ENCODE assay signal across 16 cellular contexts in genomic region chr11:74538680-74539079, GRCh38. TPM values are rescaled to one million over a fixed set of nuclear protein-coding genes. Genes with fewer than 3 reads are reported as not detected.
DNase-seq lines count a peak whose midpoint lies in the region; ATAC-seq and TF ChIP-seq lines count a peak whose summit lies in the region.
"Had no signal": no experiment of that assay in that cellular context is flagged by ENCODE, and none has a peak within 500 bp of the region (broad histone marks: within the 10 kb centered on the region; RNA-seq: fewer than 3 reads in every experiment).

No MANE protein-coding gene starts in this region.

- H3K14ac ChIP-seq in trophoblast cell (ENCODE audit: low read length): no peak overlapping the region

- H3K23ac ChIP-seq in trophoblast cell (ENCODE audit: low read length): no peak overlapping the region

- H3K18ac ChIP-seq in trophoblast cell (ENCODE audit: low read length): no peak overlapping the region

- H3K9ac ChIP-seq in SK-N-MC (ENCODE audit: insufficient read length) (peak overlapping the region; percentile 1), trophoblast cell (ENCODE audit: low read length) (no peak overlapping the region)
- H3K9ac ChIP-seq: BLaER1 treated with 17β-estradiol and CSF1 and Interleukin-3, amounts not matched to agents 10 nM and 100 nM had no signal

- no peak for TF ChIP-seq CTCF in esophagus squamous epithelium (IDR thresholded peaks at IDR 0.05)
- TF ChIP-seq CTCF in CD4-positive, alpha-beta T cell (IDR thresholded peaks at IDR 0.05): no peak

- H3K9me3 ChIP-seq in SK-N-MC (ENCODE audit: low read depth, low read length): no peaks in the 10 kb centered on the region; the same call in 1 of the 2 replicates
- no peaks in the 10 kb centered on the region for H3K9me3 ChIP-seq in esophagus squamous epithelium
- peaks cover 22% of the 10 kb centered on the region for H3K9me3 ChIP-seq in trophoblast cell (ENCODE audit: insufficient read depth, low read depth, low read length)
- H3K9me3 ChIP-seq in CD4-positive, alpha-beta T cell (ENCODE audit: control insufficient read depth, low read length): peaks cover 3% of the 10 kb centered on the region
- H3K9me3 ChIP-seq: SJSA1 had no signal

- H4K91ac ChIP-seq in trophoblast cell (ENCODE audit: low read depth, low read length): no peak overlapping the region

- H3K4me2 ChIP-seq in trophoblast cell (ENCODE audit: low read length): no peak overlapping the region
- H3K4me2 ChIP-seq: BLaER1 treated with 17β-estradiol and CSF1 and Interleukin-3, amounts not matched to agents 10 nM and 100 nM had no signal

- H3K4ac ChIP-seq in trophoblast cell (ENCODE audit: low read depth, low read length): no peak overlapping the region

- H2BK5ac ChIP-seq in trophoblast cell (ENCODE audit: low read depth, low read length, poor library complexity): peak overlapping the region; percentile 13

- H3K27ac Mint-ChIP-seq in activated T-cell treated with anti-CD3 and anti-CD28 coated beads, Interleukin-2, amount 50 U/mL, for 24 hours: no peak overlapping the region
- no peak overlapping the region for H3K27ac Mint-ChIP-seq in CD4-positive, alpha-beta T cell

- POLR2A ChIA-PET in CD4-positive, alpha-beta T cell (lab: Charles Lee): no interaction called here

- H3K4me3 ChIP-seq in SK-N-MC (peak overlapping the region; percentile 47), esophagus squamous epithelium (no peak overlapping the region), trophoblast cell (ENCODE audit: low read depth, low read length) (no peak overlapping the region)
- H3K4me3 ChIP-seq: BLaER1 treated with 17β-estradiol and CSF1 and Interleukin-3, amounts not matched to agents 10 nM and 100 nM; SJSA1 had no signal

- H3K79me1 ChIP-seq in trophoblast cell (ENCODE audit: low read length): peaks cover 30% of the 10 kb centered on the region

- ATAC-seq in CD4-positive, alpha-beta T cell (ENCODE audit: poor library complexity): no peak

- H2AFZ ChIP-seq in trophoblast cell (ENCODE audit: insufficient read depth, low read length, poor library complexity): no peak overlapping the region

- H2AK5ac ChIP-seq in trophoblast cell (ENCODE audit: low read length): no peak overlapping the region

- no peaks in the 10 kb centered on the region for H3K36me3 Mint-ChIP-seq in activated T-cell treated with anti-CD3 and anti-CD28 coated beads, Interleukin-2, amount 50 U/mL, for 24 hours (ENCODE audit: low read depth)
- H3K36me3 Mint-ChIP-seq in CD4-positive, alpha-beta T cell (ENCODE audit: low read depth): no peaks in the 10 kb centered on the region

- H3K79me2 ChIP-seq in trophoblast cell (ENCODE audit: control insufficient read depth, insufficient read depth, low read length, poor library complexity): peaks cover 2% of the 10 kb centered on the region

- no peak overlapping the region for H4K8ac ChIP-seq in trophoblast cell (ENCODE audit: low read depth, low read length)

- no peak for TF ChIP-seq POLR2A in esophagus squamous epithelium (IDR thresholded peaks at IDR 0.05)

- no peak overlapping the region for H2BK120ac ChIP-seq in trophoblast cell (ENCODE audit: insufficient read depth, low read length, poor library complexity)

- peak overlapping the region; percentile 96 for H3K27ac ChIP-seq in SK-N-MC
- peak overlapping the region in 3 of 4 donors; percentile 63 to 81 (median 69) for H3K27ac ChIP-seq in esophagus squamous epithelium
- peak overlapping the region; percentile 57 for H3K27ac ChIP-seq in trophoblast cell (ENCODE audit: low read depth, low read length)
- no peak overlapping the region for H3K27ac ChIP-seq in CD4-positive, alpha-beta T cell (ENCODE audit: low read depth, low read length)
- H3K27ac ChIP-seq: BLaER1 treated with 17β-estradiol and CSF1 and Interleukin-3, amounts not matched to agents 10 nM and 100 nM; SJSA1 had no signal

- intact Hi-C loops in esophagus squamous epithelium (cut with DNase I): no loop called here
- intact Hi-C loops in CD4-positive, alpha-beta T cell (cut with DNase I, micrococcal nuclease): no loop called here

- no peak overlapping the region for H4K12ac ChIP-seq in trophoblast cell (ENCODE audit: low read depth, low read length)

- no peak overlapping the region for H2BK12ac ChIP-seq in trophoblast cell (ENCODE audit: low read length)

- H3K36me3 ChIP-seq in SK-N-MC (ENCODE audit: insufficient read depth, low read length) (no peaks in the 10 kb centered on the region), esophagus squamous epithelium (no peaks in the 10 kb centered on the region), trophoblast cell (ENCODE audit: control insufficient read depth in 1 of 2, insufficient read depth in 2 of 2, low read length in 2 of 2) (no peaks in the 10 kb centered on the region)
- H3K36me3 ChIP-seq: SJSA1 had no signal

- DNase-seq in EH (ENCODE audit: low read depth): peak; percentile 19
- peak; percentile 91 for DNase-seq in SK-N-MC (ENCODE audit: low read depth, low spot score)
- no peak for DNase-seq in esophagus squamous epithelium (lab: John Stamatoyannopoulos, UW)
- DNase-seq in trophoblast cell: peak in 1 of 2 donors; percentile 40
- no peak for DNase-seq in activated T-cell treated with anti-CD3 and anti-CD28 coated beads, Interleukin-2, amount 50 U/mL, for 24 hours
- no peak for DNase-seq in CD4-positive, alpha-beta T cell
- DNase-seq in NCI-H187 treated with DMSO at 0.1 percent for 48 hours (lab: John Stamatoyannopoulos, UW): no peak
- DNase-seq: COR-L47, DMS153, HCEC 1CT, NCI-H1048, NCI-H345, NCI-H526 treated with DMSO at 0.1 percent for 48 hours, OCI-M1 had no signal

- H3K27me3 Mint-ChIP-seq in activated T-cell treated with anti-CD3 and anti-CD28 coated beads, Interleukin-2, amount 50 U/mL, for 24 hours: peaks cover 4% of the 10 kb centered on the region
- H3K27me3 Mint-ChIP-seq in CD4-positive, alpha-beta T cell: peaks cover 3% of the 10 kb centered on the region

- CTCF ChIA-PET in CD4-positive, alpha-beta T cell (lab: Charles Lee): no interaction called here

- H3K27me3 ChIP-seq in esophagus squamous epithelium: no peaks in the 10 kb centered on the region
- no peaks in the 10 kb centered on the region for H3K27me3 ChIP-seq in trophoblast cell (ENCODE audit: insufficient read depth, low read length)
- no peaks in the 10 kb centered on the region for H3K27me3 ChIP-seq in CD4-positive, alpha-beta T cell (ENCODE audit: control insufficient read depth, insufficient read depth, low read length)
- H3K27me3 ChIP-seq: BLaER1 treated with 17β-estradiol and CSF1 and Interleukin-3, amounts not matched to agents 10 nM and 100 nM; SJSA1 had no signal

- peaks cover 4 to 64% (median 12%) of the 10 kb centered on the region in 3 donors for H3K4me1 ChIP-seq in esophagus squamous epithelium
- H3K4me1 ChIP-seq in trophoblast cell (ENCODE audit: control insufficient read depth in 1 of 2, insufficient read depth in 2 of 2, low read length in 2 of 2): peaks cover 11 to 21% of the 10 kb centered on the region in 2 experiments
- H3K4me1 ChIP-seq: SJSA1 had no signal

- H3K9me3 Mint-ChIP-seq in activated T-cell treated with anti-CD3 and anti-CD28 coated beads, Interleukin-2, amount 50 U/mL, for 24 hours: peaks cover 10% of the 10 kb centered on the region
- peaks cover 7% of the 10 kb centered on the region for H3K9me3 Mint-ChIP-seq in CD4-positive, alpha-beta T cell

- H3K4me3 Mint-ChIP-seq in activated T-cell treated with anti-CD3 and anti-CD28 coated beads, Interleukin-2, amount 50 U/mL, for 24 hours: no peak overlapping the region
- no peak overlapping the region for H3K4me3 Mint-ChIP-seq in CD4-positive, alpha-beta T cell

- no peaks in the 10 kb centered on the region for H3K4me1 Mint-ChIP-seq in activated T-cell treated with anti-CD3 and anti-CD28 coated beads, Interleukin-2, amount 50 U/mL, for 24 hours (ENCODE audit: low read depth)
- no peaks in the 10 kb centered on the region for H3K4me1 Mint-ChIP-seq in CD4-positive, alpha-beta T cell (ENCODE audit: low read depth)

RNA-seq across cellular contexts. Expression of gene LIPT2, which starts 45.2 kb away (rescaled TPM):
- total RNA-seq in esophagus squamous epithelium: 1 to 10 TPM; 1.2 to 8.4 (median 3.9) TPM
- polyA plus RNA-seq in trophoblast cell (2013): 4.6 and 5.0 TPM in 2 replicates
- 10 to 100 TPM; 10.7 to 10.9 TPM for total RNA-seq in CD4-positive, alpha-beta T cell

RNA-seq across cellular contexts. Expression of gene POLD3, which starts 53.7 kb away (rescaled TPM):
- total RNA-seq in esophagus squamous epithelium: 10 to 100 TPM in 3 of 4 donors, 1 to 10 TPM in 1; 5.1 to 13.8 (median 11.9) TPM
- 17.3 and 18.4 TPM in 2 replicates for polyA plus RNA-seq in trophoblast cell (2013)
- total RNA-seq in CD4-positive, alpha-beta T cell: 1 to 10 TPM; 4.6 to 5.2 TPM

Comparison
In these comparisons a context has a peak if more than half of its experiments do, and no peak if none do; other contexts are left out.
1. DNase-seq: peak in EH (single experiment) and SK-N-MC (single experiment); none in esophagus squamous epithelium (single experiment), activated T-cell treated with anti-CD3 and anti-CD28 coated beads, Interleukin-2, amount 50 U/mL, for 24 hours (single experiment), CD4-positive, alpha-beta T cell (0 of 10) and NCI-H187 treated with DMSO at 0.1 percent for 48 hours (single experiment).